7 cellular contexts compared by ENCODE assay signal in genomic region chr21:33544451-33544850, GRCh38. TPM values are rescaled to one million over a fixed set of nuclear protein-coding genes. Genes with fewer than 3 reads are reported as not detected.
A peak's percentile ranks its signal among the peaks of the same experiment; 100 is the strongest.
DNase-seq lines count a peak whose midpoint lies in the region; ATAC-seq and TF ChIP-seq lines count a peak whose summit lies in the region.

No MANE protein-coding gene starts in this region.

- peaks cover 55% of the 10 kb centered on the region for H3K36me3 Mint-ChIP-seq in activated CD8-positive, alpha-beta T cell treated with anti-CD3 and anti-CD28 coated beads for 36 hours (ENCODE audit: low read depth)

- ATAC-seq in activated CD8-positive, alpha-beta T cell treated with anti-CD3 and anti-CD28 coated beads for 36 hours = no peak
- no peak for ATAC-seq in stimulated activated naive CD8-positive, alpha-beta T cell treated with anti-CD3 and anti-CD28 coated beads, Interleukin-15, amount 100 ng/mL, for 72 hours
- ATAC-seq in HG03571 (IDR thresholded peaks at IDR 0.05; ENCODE audit: unreplicated experiment) (no peak), HG02623 (IDR thresholded peaks at IDR 0.05; ENCODE audit: unreplicated experiment) (no peak)

- intact Hi-C loops in activated CD8-positive, alpha-beta T cell treated with anti-CD3 and anti-CD28 coated beads for 36 hours (cut with micrococcal nuclease) = loop anchor here (5.0 kb wide), 2 partner anchors 52 to 67 kb away; partner anchors contain the start of genes DNAJC28 and TMEM50B

- H3K9me3 ChIP-seq in iPS-15b (ENCODE audit: control insufficient read depth, insufficient read depth, low read length) = no peaks in the 10 kb centered on the region

- DNase-seq in HL-60 (ENCODE audit: low read depth in 1 of 2, low spot score in 1 of 2) (no peak), NCI-H524 (lab: John Stamatoyannopoulos, UW) (no peak)
- DNase-seq in activated CD8-positive, alpha-beta T cell treated with anti-CD3 and anti-CD28 coated beads for 36 hours = no peak
- no peak for DNase-seq in stimulated activated naive CD8-positive, alpha-beta T cell treated with anti-CD3 and anti-CD28 coated beads, Interleukin-15, amount 100 ng/mL, for 72 hours

- peak overlapping the region; percentile 100 for H3K27ac Mint-ChIP-seq in activated CD8-positive, alpha-beta T cell treated with anti-CD3 and anti-CD28 coated beads for 36 hours
- H3K27ac Mint-ChIP-seq in stimulated activated naive CD8-positive, alpha-beta T cell treated with anti-CD3 and anti-CD28 coated beads, Interleukin-15, amount 100 ng/mL, for 72 hours = peak overlapping the region; percentile 100

- CTCF ChIA-PET in activated CD8-positive, alpha-beta T cell treated with anti-CD3 and anti-CD28 coated beads for 36 hours (lab: Charles Lee) = interaction anchor here (0.6 to 2.5 kb wide), 4 partner anchors 15 to 85 kb away, joined by 3 to 12 read pairs (median 4); no protein-coding TSS in a partner anchor

- peaks cover 8% of the 10 kb centered on the region for H3K4me1 ChIP-seq in iPS-15b (ENCODE audit: control insufficient read depth, insufficient read depth, low read length)

- peaks cover 37% of the 10 kb centered on the region for H3K4me1 Mint-ChIP-seq in activated CD8-positive, alpha-beta T cell treated with anti-CD3 and anti-CD28 coated beads for 36 hours (ENCODE audit: low read depth)
- peaks cover 45% of the 10 kb centered on the region for H3K4me1 Mint-ChIP-seq in stimulated activated naive CD8-positive, alpha-beta T cell treated with anti-CD3 and anti-CD28 coated beads, Interleukin-15, amount 100 ng/mL, for 72 hours

- TF ChIP-seq CTCF in HL-60 (IDR thresholded peaks at IDR 0.05; ENCODE audit: insufficient read depth, low read length) = no peak
- TF ChIP-seq CTCF in activated CD8-positive, alpha-beta T cell treated with anti-CD3 and anti-CD28 coated beads for 36 hours (IDR thresholded peaks at IDR 0.05) = no peak

- peaks cover 11% of the 10 kb centered on the region for H3K36me3 ChIP-seq in iPS-15b (ENCODE audit: control insufficient read depth, insufficient read depth, low read length)

- no peaks in the 10 kb centered on the region for H3K9me3 Mint-ChIP-seq in activated CD8-positive, alpha-beta T cell treated with anti-CD3 and anti-CD28 coated beads for 36 hours
- no peaks in the 10 kb centered on the region for H3K9me3 Mint-ChIP-seq in stimulated activated naive CD8-positive, alpha-beta T cell treated with anti-CD3 and anti-CD28 coated beads, Interleukin-15, amount 100 ng/mL, for 72 hours

- no peaks in the 10 kb centered on the region for H3K27me3 ChIP-seq in HL-60 (ENCODE audit: insufficient read depth, poor library complexity, severe bottlenecking)
- H3K27me3 ChIP-seq in iPS-15b (ENCODE audit: control insufficient read depth, insufficient read depth, low read length) = no peaks in the 10 kb centered on the region

- H3K27ac ChIP-seq in HL-60 (replicated peaks) = peak overlapping the region; percentile 98

- H3K4me3 ChIP-seq in HL-60 (replicated peaks; ENCODE audit: insufficient read depth, low read length) (peak overlapping the region; percentile 72), iPS-15b (ENCODE audit: low read depth, low read length) (peak overlapping the region; percentile 98)

- no peaks in the 10 kb centered on the region for H3K27me3 Mint-ChIP-seq in activated CD8-positive, alpha-beta T cell treated with anti-CD3 and anti-CD28 coated beads for 36 hours
- no peaks in the 10 kb centered on the region for H3K27me3 Mint-ChIP-seq in stimulated activated naive CD8-positive, alpha-beta T cell treated with anti-CD3 and anti-CD28 coated beads, Interleukin-15, amount 100 ng/mL, for 72 hours

- H3K9ac ChIP-seq in iPS-15b (ENCODE audit: low read depth, low read length) = peak overlapping the region; percentile 100

- peak overlapping the region; percentile 86 for H3K4me3 Mint-ChIP-seq in activated CD8-positive, alpha-beta T cell treated with anti-CD3 and anti-CD28 coated beads for 36 hours
- H3K4me3 Mint-ChIP-seq in stimulated activated naive CD8-positive, alpha-beta T cell treated with anti-CD3 and anti-CD28 coated beads, Interleukin-15, amount 100 ng/mL, for 72 hours = peak overlapping the region; percentile 95 to 96

- POLR2A ChIA-PET in activated CD8-positive, alpha-beta T cell treated with anti-CD3 and anti-CD28 coated beads for 36 hours (lab: Charles Lee) = interaction anchor here (0.9 to 4.7 kb wide), 5 partner anchors 10 to 64 kb away, joined by 3 to 44 read pairs (median 19); partner anchors contain the start of genes DONSON and TMEM50B

RNA-seq across cellular contexts. Expression of gene SON, which starts 1.6 kb away (rescaled TPM):
- 100 to 1,000 TPM; 267 to 276 TPM for total RNA-seq in activated CD8-positive, alpha-beta T cell treated with anti-CD3 and anti-CD28 coated beads for 36 hours

RNA-seq across cellular contexts. Expression of gene GART, which starts 2.5 kb away (rescaled TPM):
- 100 to 1,000 TPM; 224 to 232 TPM for total RNA-seq in activated CD8-positive, alpha-beta T cell treated with anti-CD3 and anti-CD28 coated beads for 36 hours

RNA-seq across cellular contexts. Expression of gene DONSON, which starts 44.0 kb away (rescaled TPM):
- 10 to 100 TPM; 36.8 to 41.5 TPM for total RNA-seq in activated CD8-positive, alpha-beta T cell treated with anti-CD3 and anti-CD28 coated beads for 36 hours

RNA-seq across cellular contexts. Expression of gene DNAJC28, which starts 52.9 kb away (rescaled TPM):
- under 1 TPM; 0.22 to 0.56 TPM for total RNA-seq in activated CD8-positive, alpha-beta T cell treated with anti-CD3 and anti-CD28 coated beads for 36 hours
